ENCODE assay signal across 14 cellular contexts in genomic region chr2:234682492-234683228, GRCh38.
DNase-seq lines count a peak whose midpoint lies in the region; ATAC-seq, FAIRE-seq and TF ChIP-seq lines count a peak whose summit lies in the region.
"Had no signal": no experiment of that assay in that cellular context is flagged by ENCODE, and none has a peak within 500 bp of the region (broad histone marks: within the 10 kb centered on the region; RNA-seq: fewer than 3 reads in every experiment).

No MANE protein-coding gene starts in this region.

- H3K27ac ChIP-seq in neural progenitor cell (no peak overlapping the region), spleen (no peak overlapping the region), pancreas (no peak overlapping the region)

- DNase-seq in EL (peak; percentile 59), NCI-H1694 (lab: John Stamatoyannopoulos, UW) (peak; percentile 80), astrocyte of the hippocampus (ENCODE audit: low read depth, low spot score) (peak; percentile 56), neural progenitor cell (ENCODE audit: low spot score) (no peak), spleen (no peak), pancreas (no peak)
- DNase-seq in activated naive CD4-positive, alpha-beta T cell treated with anti-CD3 and anti-CD28 coated beads for 36 hours, result no peak
- DNase-seq: activated CD4-positive, alpha-beta memory T cell treated with anti-CD3 and anti-CD28 coated beads, Interleukin-2, amount 10 ng/mL, durations not matched to agents 7 days and 5 days; activated gamma-delta T cell; COR-L47; NCI-H1092; stimulated activated CD4-positive, alpha-beta T cell treated with anti-CD3 and anti-CD28 coated beads, Interleukin-1b, Interleukin-23, amount 100 ng/mL, for 48 hours; stimulated activated naive CD8-positive, alpha-beta T cell treated with anti-CD3 and anti-CD28 coated beads, Interleukin-15, Interleukin-2, amounts not matched to agents 100 U/mL and 50 U/mL, for 24 hours; T-cell had no signal

- H3F3A ChIP-seq in neural progenitor cell (ENCODE audit: low read depth), result peaks cover 38% of the 10 kb centered on the region

- H4K20me1 ChIP-seq in neural progenitor cell (ENCODE audit: low read depth), result no peaks in the 10 kb centered on the region

- no peak for ATAC-seq in pancreas
- ATAC-seq: stimulated activated naive CD8-positive, alpha-beta T cell treated with anti-CD3 and anti-CD28 coated beads, Interleukin-15, Interleukin-2, amounts not matched to agents 100 U/mL and 50 U/mL, for 24 hours; T-cell had no signal

- H3K4me3 ChIP-seq in neural progenitor cell, result no peak overlapping the region
- H3K4me3 ChIP-seq in spleen, result no peak overlapping the region
- H3K4me3 ChIP-seq in pancreas, result no peak overlapping the region

- H3K4me2 ChIP-seq in neural progenitor cell, result peak overlapping the region; percentile 15

- no peaks in the 10 kb centered on the region for H3K36me3 Mint-ChIP-seq in neural progenitor cell
- H3K36me3 Mint-ChIP-seq in activated naive CD4-positive, alpha-beta T cell treated with anti-CD3 and anti-CD28 coated beads for 36 hours (ENCODE audit: low read depth), result no peaks in the 10 kb centered on the region
- H3K36me3 Mint-ChIP-seq: T-cell had no signal

- H3K4me1 Mint-ChIP-seq in neural progenitor cell, result peaks cover 23% of the 10 kb centered on the region
- H3K4me1 Mint-ChIP-seq in activated naive CD4-positive, alpha-beta T cell treated with anti-CD3 and anti-CD28 coated beads for 36 hours (ENCODE audit: low read depth), result no peaks in the 10 kb centered on the region
- H3K4me1 Mint-ChIP-seq: activated CD4-positive, alpha-beta memory T cell treated with anti-CD3 and anti-CD28 coated beads, Interleukin-2, amount 10 ng/mL, durations not matched to agents 7 days and 5 days; T-cell had no signal

- TF ChIP-seq POLR2A in spleen (IDR thresholded peaks at IDR 0.05), result no peak

- TF ChIP-seq CTCF in neural progenitor cell (IDR thresholded peaks at IDR 0.05), result no peak
- no peak for TF ChIP-seq CTCF in spleen (IDR thresholded peaks at IDR 0.05 in 8 of 11, conservative IDR thresholded peaks at IDR 0.05 in 3 of 11)
- no peak for TF ChIP-seq CTCF in pancreas (IDR thresholded peaks at IDR 0.05)

- FAIRE-seq in pancreas (lab: Jason Lieb, UNC), result no peak

- no peaks in the 10 kb centered on the region for H3K9me3 Mint-ChIP-seq in neural progenitor cell
- H3K9me3 Mint-ChIP-seq in activated naive CD4-positive, alpha-beta T cell treated with anti-CD3 and anti-CD28 coated beads for 36 hours, result no peaks in the 10 kb centered on the region
- H3K9me3 Mint-ChIP-seq: activated CD4-positive, alpha-beta memory T cell treated with anti-CD3 and anti-CD28 coated beads, Interleukin-2, amount 10 ng/mL, durations not matched to agents 7 days and 5 days had no signal

- H3K9ac ChIP-seq in neural progenitor cell, result no peak overlapping the region

- H3K9me3 ChIP-seq in neural progenitor cell (ENCODE audit: low read depth), result no peaks in the 10 kb centered on the region
- no peaks in the 10 kb centered on the region for H3K9me3 ChIP-seq in spleen
- no peaks in the 10 kb centered on the region for H3K9me3 ChIP-seq in pancreas

- H3K27me3 Mint-ChIP-seq in neural progenitor cell (ENCODE audit: insufficient read depth, low read depth), result peaks cover 8% of the 10 kb centered on the region
- H3K27me3 Mint-ChIP-seq in activated naive CD4-positive, alpha-beta T cell treated with anti-CD3 and anti-CD28 coated beads for 36 hours (ENCODE audit: low read depth), result no peaks in the 10 kb centered on the region

- 75 to 83% (median 78%) methylated on average over 4 of the region's 4 CpGs for WGBS in spleen, 5 donors
- 75 to 82% methylated on average over 4 of the region's 4 CpGs for WGBS in pancreas, 2 donors

- H3K4me1 ChIP-seq in neural progenitor cell, result peaks cover 54% of the 10 kb centered on the region
- H3K4me1 ChIP-seq in spleen, result no peaks in the 10 kb centered on the region
- H3K4me1 ChIP-seq in pancreas, result no peaks in the 10 kb centered on the region

- intact Hi-C loops in spleen (cut with DNase I; ENCODE audit: low total_unique reads) (no loop called here), pancreas (cut with DNase I) (no loop called here)
- intact Hi-C loops in activated naive CD4-positive, alpha-beta T cell treated with anti-CD3 and anti-CD28 coated beads for 36 hours (cut with micrococcal nuclease), result no loop called here

- CTCF ChIA-PET in activated naive CD4-positive, alpha-beta T cell treated with anti-CD3 and anti-CD28 coated beads for 36 hours (lab: Charles Lee), result no interaction called here

- H3K27ac Mint-ChIP-seq in neural progenitor cell, result no peak overlapping the region
- no peak overlapping the region for H3K27ac Mint-ChIP-seq in activated naive CD4-positive, alpha-beta T cell treated with anti-CD3 and anti-CD28 coated beads for 36 hours
- H3K27ac Mint-ChIP-seq: activated CD4-positive, alpha-beta memory T cell treated with anti-CD3 and anti-CD28 coated beads, Interleukin-2, amount 10 ng/mL, durations not matched to agents 7 days and 5 days; T-cell had no signal

- no peaks in the 10 kb centered on the region for H3K79me2 ChIP-seq in neural progenitor cell (ENCODE audit: low read depth)

- peak overlapping the region; percentile 50 for H3K4me3 Mint-ChIP-seq in neural progenitor cell
- no peak overlapping the region for H3K4me3 Mint-ChIP-seq in activated naive CD4-positive, alpha-beta T cell treated with anti-CD3 and anti-CD28 coated beads for 36 hours
- H3K4me3 Mint-ChIP-seq: activated CD4-positive, alpha-beta memory T cell treated with anti-CD3 and anti-CD28 coated beads, Interleukin-2, amount 10 ng/mL, durations not matched to agents 7 days and 5 days; T-cell had no signal

- H2AFZ ChIP-seq in neural progenitor cell (replicated peaks), result no peak overlapping the region

- H3K27me3 ChIP-seq in neural progenitor cell (no peaks in the 10 kb centered on the region), spleen (replicated peaks in 1 of 7) (peaks cover 0 to 3% (median 0%) of the 10 kb centered on the region in 7 donors), pancreas (no peaks in the 10 kb centered on the region)

- H3K36me3 ChIP-seq in neural progenitor cell (no peaks in the 10 kb centered on the region), spleen (no peaks in the 10 kb centered on the region), pancreas (no peaks in the 10 kb centered on the region)

Comparison
In these comparisons a context has a peak if more than half of its experiments do, and no peak if none do; other contexts are left out.
1. DNase-seq: peak in EL (single experiment), NCI-H1694 (single experiment) and astrocyte of the hippocampus (single experiment); none in neural progenitor cell (single experiment), spleen (single experiment), activated naive CD4-positive, alpha-beta T cell treated with anti-CD3 and anti-CD28 coated beads for 36 hours (single experiment) and pancreas (0 of 6).